23 cellular contexts compared by ENCODE assay signal in the genomic region with DNA sequence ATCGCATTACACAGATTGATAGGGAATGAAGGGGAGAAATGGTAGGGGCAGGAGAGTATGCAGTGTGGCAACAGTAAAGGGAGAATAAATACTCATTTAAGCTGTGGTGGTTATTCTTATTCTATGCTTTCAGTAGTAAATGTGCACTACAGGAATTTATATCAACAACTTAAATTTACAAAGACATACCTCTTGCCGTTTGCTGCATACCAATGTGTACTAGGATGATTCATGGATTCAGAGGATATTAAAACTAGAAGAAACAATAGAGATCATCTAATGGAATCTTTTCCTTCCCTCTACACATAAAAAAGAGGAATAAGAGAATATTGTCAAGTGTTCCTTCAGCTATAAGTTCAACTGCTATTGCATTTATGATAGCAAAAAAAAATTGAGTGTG.
"Had no signal": no experiment of that assay in that cellular context is flagged by ENCODE, and none has a peak within 500 bp of the region (broad histone marks: within the 10 kb centered on the region; RNA-seq: fewer than 3 reads in every experiment).

No MANE protein-coding gene starts in this region.

- H3K4me3 Mint-ChIP-seq: activated CD8-positive, alpha-beta T cell treated with anti-CD3 and anti-CD28 coated beads, Interleukin-2, amount 10 ng/mL, durations not matched to agents 7 days and 5 days; activated naive CD4-positive, alpha-beta T cell treated with anti-CD3 and anti-CD28 coated beads, Interleukin-2, amount 50 U/mL, for 24 hours; activated T-helper 1 cell treated with anti-CD3 and anti-CD28 coated beads, Interleukin-12 subunit alpha, Interleukin-12 subunit beta, Interleukin-2, Interleukin-4 antibody, amounts not matched to agents 30 ng/mL and 10 ng/mL and 1 ng/mL, durations not matched to agents 14 hours and 24 hours and 36 hours; endodermal cell; naive thymus-derived CD4-positive, alpha-beta T cell; T-cell; T-helper 2 cell treated with Interferon-gamma antibody and Interleukin-4, amounts not matched to agents 5 μg/mL and 100 μg/mL, for 36 hours had no signal

- ATAC-seq: activated CD8-positive, alpha-beta T cell treated with anti-CD3 and anti-CD28 coated beads, Interleukin-2, amount 10 ng/mL, durations not matched to agents 7 days and 5 days; left lobe of liver; lower lobe of right lung; naive thymus-derived CD4-positive, alpha-beta T cell; T-cell had no signal

- H3K9me3 ChIP-seq: colonic mucosa, lower lobe of right lung, spleen, upper lobe of left lung had no signal

- DNase-seq: activated CD4-positive, alpha-beta T cell treated with anti-CD3 and anti-CD28 coated beads for 1 hour; activated CD4-positive, alpha-beta T cell treated with anti-CD3 and anti-CD28 coated beads, Interleukin-2, amount 50 U/mL, for 1 hour; activated CD8-positive, alpha-beta T cell treated with anti-CD3 and anti-CD28 coated beads, Interleukin-2, amount 10 ng/mL, durations not matched to agents 7 days and 5 days; activated gamma-delta T cell treated with Interleukin-2 at 50 U/mL for 16 hours; aorta; brain microvascular endothelial cell; central memory CD4-positive, alpha-beta T cell; colonic mucosa; endodermal cell; lower lobe of right lung; naive thymus-derived CD4-positive, alpha-beta T cell; spleen; stimulated activated CD4-positive, alpha-beta T cell treated with anti-CD3 and anti-CD28 coated beads, Interleukin-4, amount 100 ng/mL, for 1 hour; stimulated activated naive CD4-positive, alpha-beta T cell; T-cell; upper lobe of left lung; WERI-Rb-1 had no signal

- H3K4me1 ChIP-seq: colonic mucosa, lower lobe of right lung, spleen, upper lobe of left lung had no signal

- H3K9me3 Mint-ChIP-seq: activated naive CD4-positive, alpha-beta T cell treated with anti-CD3 and anti-CD28 coated beads, Interleukin-2, amount 50 U/mL, for 24 hours; activated T-helper 1 cell treated with anti-CD3 and anti-CD28 coated beads, Interleukin-12 subunit alpha, Interleukin-12 subunit beta, Interleukin-2, Interleukin-4 antibody, amounts not matched to agents 30 ng/mL and 10 ng/mL and 1 ng/mL, durations not matched to agents 14 hours and 24 hours and 36 hours; endodermal cell; naive thymus-derived CD4-positive, alpha-beta T cell; T-cell; T-helper 2 cell treated with Interferon-gamma antibody and Interleukin-4, amounts not matched to agents 5 μg/mL and 100 μg/mL, for 36 hours had no signal

- H3K27ac Mint-ChIP-seq: activated CD8-positive, alpha-beta T cell treated with anti-CD3 and anti-CD28 coated beads, Interleukin-2, amount 10 ng/mL, durations not matched to agents 7 days and 5 days; activated naive CD4-positive, alpha-beta T cell treated with anti-CD3 and anti-CD28 coated beads, Interleukin-2, amount 50 U/mL, for 24 hours; activated T-helper 1 cell treated with anti-CD3 and anti-CD28 coated beads, Interleukin-12 subunit alpha, Interleukin-12 subunit beta, Interleukin-2, Interleukin-4 antibody, amounts not matched to agents 30 ng/mL and 10 ng/mL and 1 ng/mL, durations not matched to agents 14 hours and 24 hours and 36 hours; endodermal cell; naive thymus-derived CD4-positive, alpha-beta T cell; progenitor cell of endocrine pancreas; T-cell; T-helper 2 cell treated with Interferon-gamma antibody and Interleukin-4, amounts not matched to agents 5 μg/mL and 100 μg/mL, for 36 hours had no signal

- H3K27me3 Mint-ChIP-seq: activated naive CD4-positive, alpha-beta T cell treated with anti-CD3 and anti-CD28 coated beads, Interleukin-2, amount 50 U/mL, for 24 hours; progenitor cell of endocrine pancreas; T-cell had no signal

- H3K27ac ChIP-seq: brain microvascular endothelial cell, colonic mucosa, epithelial cell of prostate, lower lobe of right lung, spleen, upper lobe of left lung, WERI-Rb-1 had no signal

- H3K36me3 ChIP-seq: brain microvascular endothelial cell, colonic mucosa, lower lobe of right lung, spleen, upper lobe of left lung, WERI-Rb-1 had no signal

- H3K36me3 Mint-ChIP-seq: activated naive CD4-positive, alpha-beta T cell treated with anti-CD3 and anti-CD28 coated beads, Interleukin-2, amount 50 U/mL, for 24 hours; naive thymus-derived CD4-positive, alpha-beta T cell; T-cell had no signal

- H3K27me3 ChIP-seq: brain microvascular endothelial cell, colonic mucosa, spleen, upper lobe of left lung had no signal

- H3K4me3 ChIP-seq: colonic mucosa, lower lobe of right lung, spleen, upper lobe of left lung had no signal
